ENCODE assay signal across 36 cellular contexts in the genomic region with DNA sequence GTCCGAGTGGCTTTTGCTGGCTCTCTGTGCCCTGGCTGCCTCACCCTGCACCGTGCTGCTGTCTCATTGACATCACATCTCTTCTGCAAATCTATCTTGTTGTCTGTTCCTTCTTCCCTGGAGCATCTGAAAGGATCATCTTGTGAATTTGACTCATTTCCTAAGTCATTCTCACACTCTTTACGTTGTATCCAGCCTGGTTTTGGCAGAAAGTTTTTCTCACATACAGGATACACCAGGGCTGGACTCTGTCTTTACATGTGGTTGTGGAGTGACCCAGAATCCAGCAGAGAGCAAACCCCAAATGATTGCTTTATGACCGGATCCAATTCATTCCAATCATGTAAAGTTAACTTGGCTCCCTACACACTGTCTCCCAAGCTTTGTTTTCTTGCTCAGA. TPM values are rescaled to one million over a fixed set of nuclear protein-coding genes. Genes with fewer than 3 reads are reported as not detected.
"Had no signal": no experiment of that assay in that cellular context is flagged by ENCODE, and none has a peak within 500 bp of the region (broad histone marks: within the 10 kb centered on the region; RNA-seq: fewer than 3 reads in every experiment).

No MANE protein-coding gene starts in this region.

- H3K4me1 ChIP-seq: ascending aorta, SJCRH30 had no signal

- H3K27me3 ChIP-seq: ascending aorta had no signal

- H3K4me3 ChIP-seq: ascending aorta, SJCRH30 had no signal

- H3K4me1 Mint-ChIP-seq: activated B cell treated with CpG ODN at 0.5 μM for 24 hours; activated naive CD8-positive, alpha-beta T cell treated with anti-CD3 and anti-CD28 coated beads for 36 hours; activated T-helper 17 cell treated with anti-CD3 and anti-CD28 coated beads, Interleukin-2, amount 50 U/mL, for 72 hours had no signal

- H3K27ac Mint-ChIP-seq: activated B cell treated with CpG ODN at 0.5 μM for 24 hours; activated CD8-positive, alpha-beta T cell treated with anti-CD3 and anti-CD28 coated beads for 36 hours; activated naive CD8-positive, alpha-beta T cell treated with anti-CD3 and anti-CD28 coated beads for 36 hours; activated T-cell treated with anti-CD3 and anti-CD28 coated beads, Interleukin-2, amount 50 U/mL, for 72 hours; activated T-helper 17 cell treated with anti-CD3 and anti-CD28 coated beads, Interleukin-2, amount 50 U/mL, for 72 hours had no signal

- ATAC-seq: activated CD8-positive, alpha-beta T cell treated with anti-CD3 and anti-CD28 coated beads for 36 hours; activated T-cell treated with anti-CD3 and anti-CD28 coated beads, Interleukin-2, amount 50 U/mL, for 72 hours; activated T-helper 17 cell treated with anti-CD3 and anti-CD28 coated beads, Interleukin-2, amount 50 U/mL, for 72 hours; Panc1; SK-N-SH treated with all-trans-retinoic acid at 6 μM for 48 hours had no signal

- H3K36me3 Mint-ChIP-seq: activated naive CD8-positive, alpha-beta T cell treated with anti-CD3 and anti-CD28 coated beads for 36 hours had no signal

- H3K27ac ChIP-seq: ascending aorta, brain microvascular endothelial cell, SJCRH30, VCaP had no signal

- H3K4me3 Mint-ChIP-seq: activated B cell treated with CpG ODN at 0.5 μM for 24 hours; activated CD8-positive, alpha-beta T cell treated with anti-CD3 and anti-CD28 coated beads for 36 hours; activated naive CD8-positive, alpha-beta T cell treated with anti-CD3 and anti-CD28 coated beads for 36 hours; activated T-cell treated with anti-CD3 and anti-CD28 coated beads, Interleukin-2, amount 50 U/mL, for 72 hours; activated T-helper 17 cell treated with anti-CD3 and anti-CD28 coated beads, Interleukin-2, amount 50 U/mL, for 72 hours had no signal

- H3K9me3 ChIP-seq: ascending aorta, SJCRH30 had no signal

- H3K36me3 ChIP-seq: ascending aorta, brain microvascular endothelial cell, SJCRH30 had no signal

- H3K9me3 Mint-ChIP-seq: activated B cell treated with CpG ODN at 0.5 μM for 24 hours; activated CD8-positive, alpha-beta T cell treated with anti-CD3 and anti-CD28 coated beads for 36 hours; activated naive CD8-positive, alpha-beta T cell treated with anti-CD3 and anti-CD28 coated beads for 36 hours; activated T-cell treated with anti-CD3 and anti-CD28 coated beads, Interleukin-2, amount 50 U/mL, for 72 hours; activated T-helper 17 cell treated with anti-CD3 and anti-CD28 coated beads, Interleukin-2, amount 50 U/mL, for 72 hours had no signal

- DNase-seq: activated B cell treated with CpG ODN at 0.5 μM for 24 hours; activated CD4-positive, alpha-beta T cell treated with anti-CD3 and anti-CD28 coated beads for 4 hours; activated CD4-positive, CD25-positive, alpha-beta regulatory T cell treated with anti-CD3 and anti-CD28 coated beads, Interleukin-2, amount 50 U/mL, for 72 hours; activated CD8-positive, alpha-beta T cell treated with anti-CD3 and anti-CD28 coated beads for 36 hours; activated effector memory CD4-positive, alpha-beta T cell treated with anti-CD3 and anti-CD28 coated beads, Interleukin-2, amount 50 U/mL, for 16 hours; activated naive CD4-positive, alpha-beta T cell; activated naive CD4-positive, alpha-beta T cell treated with anti-CD3 and anti-CD28 coated beads, Interleukin-2, amount 50 U/mL, for 16 hours; activated naive CD8-positive, alpha-beta T cell treated with anti-CD3 and anti-CD28 coated beads for 36 hours; activated T-cell treated with anti-CD3 and anti-CD28 coated beads, Interleukin-2, amount 50 U/mL, for 1 hour; activated T-cell treated with anti-CD3 and anti-CD28 coated beads, Interleukin-2, amount 50 U/mL, for 72 hours; amniotic stem cell; brain microvascular endothelial cell; central memory CD4-positive, alpha-beta T cell; Karpas-422; NCI-H1105; NCI-H1417 treated with DMSO at 0.1 percent for 48 hours; NCI-H187 treated with DMSO at 0.1 percent for 48 hours; NCI-H2081 treated with DMSO at 0.1 percent for 48 hours; NCI-H226; NCI-H446 treated with DMSO at 0.1 percent for 48 hours; NCI-H69; SHP77; SJCRH30; SW 1271; T-helper 1 cell; T-helper 2 cell; T-helper 9 cell had no signal

RNA-seq across cellular contexts. Expression of gene RFPL1, which starts 3.1 kb away (rescaled TPM):
- total RNA-seq: activated B cell treated with CpG ODN at 0.5 μM for 24 hours; activated CD8-positive, alpha-beta memory T cell treated with anti-CD3 and anti-CD28 coated beads for 36 hours; activated CD8-positive, alpha-beta T cell treated with anti-CD3 and anti-CD28 coated beads for 36 hours; activated naive CD8-positive, alpha-beta T cell treated with anti-CD3 and anti-CD28 coated beads for 36 hours; activated T-cell treated with anti-CD3 and anti-CD28 coated beads, Interleukin-2, amount 50 U/mL, for 72 hours; activated T-helper 17 cell treated with anti-CD3 and anti-CD28 coated beads, Interleukin-2, amount 50 U/mL, for 72 hours; ascending aorta; cerebellum; MCF 10A; RPMI7951; SJCRH30 had no signal

RNA-seq across cellular contexts. Expression of gene NEFH, which starts 44.8 kb away (rescaled TPM):
- total RNA-seq: MCF 10A, SJCRH30 had no signal
